ENCODE assay signal across 10 cellular contexts in the genomic region with DNA sequence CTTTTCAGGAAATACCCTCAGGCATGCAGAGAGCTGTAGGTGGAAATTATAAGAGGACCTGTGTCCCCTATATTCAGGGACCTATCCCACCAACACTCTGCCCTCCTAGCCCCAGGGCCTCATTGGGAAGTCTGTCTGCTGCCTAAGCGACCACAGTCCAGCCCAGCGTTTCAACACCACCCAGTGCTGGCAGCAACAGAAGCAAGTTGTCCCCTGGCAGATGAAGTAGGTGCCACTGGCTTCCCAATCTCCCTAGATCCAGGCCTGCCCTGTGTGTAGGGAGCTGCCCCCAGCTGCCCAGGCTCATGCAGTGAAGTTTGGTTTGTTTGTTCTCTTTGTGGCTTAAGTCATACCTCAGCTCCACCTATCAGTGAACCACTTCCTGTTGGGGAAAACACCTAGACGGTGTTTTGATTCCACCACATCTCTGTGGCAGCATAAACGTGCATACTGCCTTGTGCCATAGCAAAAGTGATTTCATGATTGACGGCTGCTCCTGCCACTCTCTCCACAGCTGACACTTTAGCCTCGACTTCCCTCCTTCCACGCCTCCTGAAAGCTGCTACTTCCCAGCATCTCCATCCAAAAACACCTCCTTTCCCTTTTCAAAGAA. TPM values are rescaled to one million over a fixed set of nuclear protein-coding genes. Genes with fewer than 3 reads are reported as not detected.
DNase-seq lines count a peak whose midpoint lies in the region; FAIRE-seq and TF ChIP-seq lines count a peak whose summit lies in the region.
"Had no signal": no experiment of that assay in that cellular context is flagged by ENCODE, and none has a peak within 500 bp of the region (broad histone marks: within the 10 kb centered on the region; RNA-seq: fewer than 3 reads in every experiment).

No MANE protein-coding gene starts in this region.

- no peak for TF ChIP-seq CTCF in GM13977 (IDR thresholded peaks at IDR 0.05; ENCODE audit: extremely low read depth, insufficient read depth, missing control alignments)
- no peak for TF ChIP-seq CTCF in Loucy (conservative IDR thresholded peaks at IDR 0.05; ENCODE audit: low read length)
- TF ChIP-seq CTCF in keratinocyte (optimal IDR thresholded peaks at IDR 0.05 in 1 of 3, IDR thresholded peaks at IDR 0.05 in 1 of 3, conservative IDR thresholded peaks at IDR 0.05 in 1 of 3; ENCODE audit: extremely low read depth in 1 of 3, insufficient read depth in 2 of 3, low read length in 3 of 3) = peak in 1 of 3 experiments; percentile 19

- in situ Hi-C loops in GM13977 (cut with MboI; ENCODE audit: low pct_unique_long_range_greater_than_20kb, low sequenced_read_pairs, unreplicated experiment) = no loop called here

- FAIRE-seq in keratinocyte (lab: Jason Lieb, UNC) = peak; percentile 84

- H3K4me2 ChIP-seq in Loucy (ENCODE audit: low read depth, low read length, poor library complexity, severe bottlenecking) = peak overlapping the region; percentile 60
- H3K4me2 ChIP-seq in keratinocyte (ENCODE audit: control insufficient read depth, extremely low read depth, insufficient read depth, low read depth, low read length) = peak overlapping the region; percentile 41

- H3K9me3 Mint-ChIP-seq in stimulated activated naive CD8-positive, alpha-beta T cell treated with anti-CD3 and anti-CD28 coated beads, Interleukin-15, Interleukin-2, amounts not matched to agents 100 ng/mL and 50 ng/mL, for 24 hours = no peaks in the 10 kb centered on the region

- H3K79me2 ChIP-seq in Loucy (ENCODE audit: insufficient read depth, low read length) (no peaks in the 10 kb centered on the region), keratinocyte (ENCODE audit: control insufficient read depth, insufficient read depth, low read length) (no peaks in the 10 kb centered on the region)

- no peaks in the 10 kb centered on the region for H3K27me3 ChIP-seq in H7 (ENCODE audit: control insufficient read depth, insufficient read depth, low read length)
- no peaks in the 10 kb centered on the region for H3K27me3 ChIP-seq in Loucy (ENCODE audit: insufficient read depth, low read length, poor library complexity, severe bottlenecking)
- H3K27me3 ChIP-seq in keratinocyte (ENCODE audit: control insufficient read depth, extremely low read depth, insufficient read depth, low read length) = no peaks in the 10 kb centered on the region

- no peaks in the 10 kb centered on the region for H3K27me3 Mint-ChIP-seq in stimulated activated naive CD8-positive, alpha-beta T cell treated with anti-CD3 and anti-CD28 coated beads, Interleukin-15, Interleukin-2, amounts not matched to agents 100 ng/mL and 50 ng/mL, for 24 hours

- H3K9me1 ChIP-seq in keratinocyte (ENCODE audit: control insufficient read depth, extremely low read depth, insufficient read depth, low read length) = no peaks in the 10 kb centered on the region

- no peaks in the 10 kb centered on the region for H3K36me3 Mint-ChIP-seq in stimulated activated naive CD8-positive, alpha-beta T cell treated with anti-CD3 and anti-CD28 coated beads, Interleukin-15, Interleukin-2, amounts not matched to agents 100 ng/mL and 50 ng/mL, for 24 hours (ENCODE audit: low read depth)

- H3K4me1 ChIP-seq in Loucy (ENCODE audit: insufficient read depth, low read length, poor library complexity, severe bottlenecking) = peaks cover 20% of the 10 kb centered on the region
- H3K4me1 ChIP-seq in keratinocyte (ENCODE audit: control insufficient read depth, extremely low read depth, insufficient read depth, low read length) = peaks cover 10% of the 10 kb centered on the region

- no peaks in the 10 kb centered on the region for H3K9me3 ChIP-seq in Loucy (ENCODE audit: insufficient read depth, low read depth, low read length)
- H3K9me3 ChIP-seq in keratinocyte (ENCODE audit: control insufficient read depth, low read depth, low read length) = no peaks in the 10 kb centered on the region

- peak overlapping the region; percentile 82 for H3K27ac Mint-ChIP-seq in stimulated activated naive CD8-positive, alpha-beta T cell treated with anti-CD3 and anti-CD28 coated beads, Interleukin-15, Interleukin-2, amounts not matched to agents 100 ng/mL and 50 ng/mL, for 24 hours

- peak; percentile 93 for DNase-seq in GM13977 (ENCODE audit: low spot score)
- DNase-seq in H7 = peak; percentile 61
- peak; percentile 36 for DNase-seq in activated CD8-positive, alpha-beta memory T cell treated with anti-CD3 and anti-CD28 coated beads, Interleukin-2, amount 50 U/mL, for 1 hour (ENCODE audit: extremely low read depth)
- no peak for DNase-seq in keratinocyte (ENCODE audit: low read depth, low spot score)
- no peak for DNase-seq in AG20443 (ENCODE audit: low spot score)
- DNase-seq in substantia nigra (lab: John Stamatoyannopoulos, UW) = no peak

- H3K9ac ChIP-seq in Loucy (ENCODE audit: low read depth, low read length, poor library complexity, severe bottlenecking) (no peak overlapping the region), keratinocyte (ENCODE audit: control insufficient read depth, extremely low read depth, insufficient read depth, low read length) (peak overlapping the region; percentile 34)

- no peaks in the 10 kb centered on the region for H3F3A ChIP-seq in Loucy (ENCODE audit: low read depth)

- no peak overlapping the region for H3K4me3 ChIP-seq in H7 (ENCODE audit: insufficient read depth, low read depth, low read length)
- peak overlapping the region; percentile 20 for H3K4me3 ChIP-seq in Loucy (ENCODE audit: low read length, poor library complexity, severe bottlenecking)
- no peak overlapping the region for H3K4me3 ChIP-seq in keratinocyte (ENCODE audit: control insufficient read depth in 2 of 3, extremely low read depth in 1 of 3, insufficient read depth in 2 of 3, low read depth in 1 of 3, low read length in 3 of 3)

- dilution Hi-C loops in keratinocyte (cut with MboI; ENCODE audit: extremely low pct_ligation_motif_present, low sequenced_read_pairs) = no loop called here

- no peaks in the 10 kb centered on the region for H3K9me2 ChIP-seq in Loucy (replicated peaks; ENCODE audit: low read depth, low read length)

- no peak overlapping the region for H2AFZ ChIP-seq in Loucy (ENCODE audit: low read length)
- peak overlapping the region; percentile 59 for H2AFZ ChIP-seq in keratinocyte (ENCODE audit: control insufficient read depth, low read length)

- peaks cover 38% of the 10 kb centered on the region for H3K4me1 Mint-ChIP-seq in stimulated activated naive CD8-positive, alpha-beta T cell treated with anti-CD3 and anti-CD28 coated beads, Interleukin-15, Interleukin-2, amounts not matched to agents 100 ng/mL and 50 ng/mL, for 24 hours (ENCODE audit: low read depth)

- H3K36me3 ChIP-seq in H7 (replicated peaks; ENCODE audit: control insufficient read depth, insufficient read depth, low read length) (no peaks in the 10 kb centered on the region), Loucy (ENCODE audit: insufficient read depth, low read length) (no peaks in the 10 kb centered on the region), keratinocyte (ENCODE audit: control insufficient read depth in 2 of 2, extremely low read depth in 1 of 2, insufficient read depth in 2 of 2, low read length in 2 of 2) (no peaks in the 10 kb centered on the region)

- no peaks in the 10 kb centered on the region for H4K20me1 ChIP-seq in Loucy (ENCODE audit: insufficient read depth, low read length, poor library complexity, severe bottlenecking)
- no peaks in the 10 kb centered on the region for H4K20me1 ChIP-seq in keratinocyte (ENCODE audit: control insufficient read depth, extremely low read depth, insufficient read depth, low read length)

- peak overlapping the region; percentile 37 for H3K4me3 Mint-ChIP-seq in stimulated activated naive CD8-positive, alpha-beta T cell treated with anti-CD3 and anti-CD28 coated beads, Interleukin-15, Interleukin-2, amounts not matched to agents 100 ng/mL and 50 ng/mL, for 24 hours

- peak overlapping the region; percentile 24 for H3K27ac ChIP-seq in keratinocyte (ENCODE audit: control insufficient read depth, insufficient read depth, low read length)
- no peak overlapping the region for H3K27ac ChIP-seq in substantia nigra (ENCODE audit: low read depth, low read length, poor library complexity, severe bottlenecking)

RNA-seq across cellular contexts. Expression of a gene that starts 8.1 kb away (rescaled TPM):
- total RNA-seq in H7 (2014; rRNA removed; shearing (Covaris generic)) = 2,746 and 3,860 TPM in 2 replicates
- polyA plus RNA-seq in keratinocyte = not detected in 3 replicates
- not detected for polyA plus RNA-seq in keratinocyte (2011; ENCODE audit: low read depth)
- polyA plus RNA-seq in keratinocyte (2011; cell fraction: cytosol; rRNA removed) = not detected in 2 replicates
- not detected in 2 replicates for polyA plus RNA-seq in keratinocyte (2011; cell fraction: nucleus; rRNA removed)
- polyA plus RNA-seq in keratinocyte (2012; ENCODE audit: low replicate concordance) = not detected in 2 replicates
- not detected in 3 replicates for polyA minus RNA-seq in keratinocyte
- polyA minus RNA-seq in keratinocyte (2011; cell fraction: cytosol; rRNA and poly(A)+ RNA removed) = not detected
- not detected in 2 replicates for polyA minus RNA-seq in keratinocyte (2011; cell fraction: nucleus; rRNA and poly(A)+ RNA removed)
- total RNA-seq: RPMI7951 had no signal

RNA-seq across cellular contexts. Expression of a gene that starts 14.9 kb away (rescaled TPM):
- 101 and 154 TPM in 2 replicates for total RNA-seq in H7 (2014; rRNA removed; shearing (Covaris generic))
- 15.7 to 18.7 TPM (median 16.5 TPM) in 3 replicates for polyA plus RNA-seq in keratinocyte
- 8.0 TPM for polyA plus RNA-seq in keratinocyte (2011; ENCODE audit: low read depth)
- polyA plus RNA-seq in keratinocyte (2011; cell fraction: cytosol; rRNA removed) = 4.9 and 5.4 TPM in 2 replicates
- 88.1 and 97.5 TPM in 2 replicates for polyA plus RNA-seq in keratinocyte (2011; cell fraction: nucleus; rRNA removed)
- polyA plus RNA-seq in keratinocyte (2012; ENCODE audit: low replicate concordance) = 9.8 and 12.6 TPM in 2 replicates
- 20.5 to 37.5 TPM (median 37.3 TPM) in 3 replicates for polyA minus RNA-seq in keratinocyte
- polyA minus RNA-seq in keratinocyte (2011; cell fraction: cytosol; rRNA and poly(A)+ RNA removed) = 8.8 TPM
- 30.6 and 41.7 TPM in 2 replicates for polyA minus RNA-seq in keratinocyte (2011; cell fraction: nucleus; rRNA and poly(A)+ RNA removed)
- polyA plus RNA-seq: neural cell had no signal

RNA-seq across cellular contexts. Expression of a gene that starts 27.0 kb away (rescaled TPM):
- total RNA-seq in H7 (2014; rRNA removed; shearing (Covaris generic)) = 308 and 356 TPM in 2 replicates
- 45.5 to 62.3 TPM (median 49.5 TPM) in 3 replicates for polyA plus RNA-seq in keratinocyte
- polyA plus RNA-seq in keratinocyte (2011; ENCODE audit: low read depth) = 14.6 TPM
- 33.5 and 60.9 TPM in 2 replicates for polyA plus RNA-seq in keratinocyte (2011; cell fraction: cytosol; rRNA removed)
- polyA plus RNA-seq in keratinocyte (2011; cell fraction: nucleus; rRNA removed) = 86.7 and 102 TPM in 2 replicates
- 27.2 and 63.9 TPM in 2 replicates for polyA plus RNA-seq in keratinocyte (2012; ENCODE audit: low replicate concordance)
- 34.3 to 67.8 TPM (median 43.6 TPM) in 3 replicates for polyA minus RNA-seq in keratinocyte
- 48.7 TPM for polyA minus RNA-seq in keratinocyte (2011; cell fraction: cytosol; rRNA and poly(A)+ RNA removed)
- polyA minus RNA-seq in keratinocyte (2011; cell fraction: nucleus; rRNA and poly(A)+ RNA removed) = 23.7 and 24.9 TPM in 2 replicates

RNA-seq across cellular contexts. Expression of a gene that starts 44.0 kb away (rescaled TPM):
- 971 and 2,272 TPM in 2 replicates for total RNA-seq in H7 (2014; rRNA removed; shearing (Covaris generic))
- polyA plus RNA-seq in keratinocyte = not detected in 3 replicates
- polyA plus RNA-seq in keratinocyte (2011; ENCODE audit: low read depth) = not detected
- polyA plus RNA-seq in keratinocyte (2011; cell fraction: cytosol; rRNA removed) = not detected in 2 replicates
- not detected in 2 replicates for polyA plus RNA-seq in keratinocyte (2011; cell fraction: nucleus; rRNA removed)
- not detected in 2 replicates for polyA plus RNA-seq in keratinocyte (2012; ENCODE audit: low replicate concordance)
- not detected in 3 replicates for polyA minus RNA-seq in keratinocyte
- polyA minus RNA-seq in keratinocyte (2011; cell fraction: cytosol; rRNA and poly(A)+ RNA removed) = not detected
- polyA minus RNA-seq in keratinocyte (2011; cell fraction: nucleus; rRNA and poly(A)+ RNA removed) = not detected in 2 replicates
- total RNA-seq: RPMI7951 had no signal
- polyA plus RNA-seq: neural cell had no signal

Comparison
In these comparisons a context has a peak if more than half of its experiments do, and no peak if none do; other contexts are left out.
1. DNase-seq: peak in GM13977 (single experiment), H7 (single experiment) and activated CD8-positive, alpha-beta memory T cell treated with anti-CD3 and anti-CD28 coated beads, Interleukin-2, amount 50 U/mL, for 1 hour (single experiment); none in keratinocyte (single experiment), AG20443 (single experiment) and substantia nigra (0 of 49).